8 cellular contexts compared by ENCODE assay signal in genomic region chr1:218460367-218460766, GRCh38.
DNase-seq lines count a peak whose midpoint lies in the region; ATAC-seq, FAIRE-seq and TF ChIP-seq lines count a peak whose summit lies in the region.

No MANE protein-coding gene starts in this region.

- H3K4me1 ChIP-seq in pancreas: peaks cover 0 to 3% (median 0%) of the 10 kb centered on the region in 3 donors

- peaks cover 0 to 2% (median 0%) of the 10 kb centered on the region in 6 donors for H3K9me3 Mint-ChIP-seq in immature natural killer cell

- no peaks in the 10 kb centered on the region for H3K9me3 ChIP-seq in pancreas

- WGBS in pancreas, 2 donors: 21 to 30% methylated on average over 3 of the region's 3 CpGs

- H3K27ac ChIP-seq in pancreas: peak overlapping the region in 2 of 4 donors; percentile 31 to 57

- H3K4me1 Mint-ChIP-seq in immature natural killer cell: no peaks in the 10 kb centered on the region

- H3K27me3 Mint-ChIP-seq in immature natural killer cell (ENCODE audit: low read depth in 3 of 3): peaks cover 0 to 3% (median 1%) of the 10 kb centered on the region in 3 donors

- TF ChIP-seq CTCF in fibroblast of the aortic adventitia (IDR thresholded peaks at IDR 0.05; ENCODE audit: insufficient read depth, low read length): no peak
- TF ChIP-seq CTCF in pancreas (IDR thresholded peaks at IDR 0.05): no peak

- H3K4me3 ChIP-seq in fibroblast of the aortic adventitia (ENCODE audit: low read depth, low read length) (no peak overlapping the region), pancreas (no peak overlapping the region)

- ATAC-seq in pancreas (peak in 3 of 4 donors; percentile 29 to 56 (median 42)), HG03108 (IDR thresholded peaks at IDR 0.05; ENCODE audit: unreplicated experiment) (no peak), HG03571 (IDR thresholded peaks at IDR 0.05; ENCODE audit: unreplicated experiment) (no peak)

- no peaks in the 10 kb centered on the region for H3K36me3 ChIP-seq in pancreas

- H3K36me3 Mint-ChIP-seq in immature natural killer cell: no peaks in the 10 kb centered on the region

- H3K27ac Mint-ChIP-seq in immature natural killer cell: no peak overlapping the region

- intact Hi-C loops in pancreas (cut with DNase I): no loop called here

- H3K27me3 ChIP-seq in pancreas: no peaks in the 10 kb centered on the region

- H3K4me3 Mint-ChIP-seq in immature natural killer cell: no peak overlapping the region

- FAIRE-seq in pancreas (lab: Jason Lieb, UNC): no peak

- DNase-seq in ELF-1 (ENCODE audit: low read depth, low spot score): peak; percentile 66
- peak; percentile 88 for DNase-seq in RPMI7951 (ENCODE audit: low read depth)
- DNase-seq in fibroblast of the aortic adventitia (ENCODE audit: low read depth): peak; percentile 67
- DNase-seq in pancreas: no peak
- DNase-seq in immature natural killer cell: no peak
- DNase-seq in stimulated activated CD4-positive, alpha-beta T cell treated with anti-CD3 and anti-CD28 coated beads, Interleukin-4, amount 100 ng/mL, for 4 hours: no peak

Comparison
In these comparisons a context has a peak if more than half of its experiments do, and no peak if none do; other contexts are left out.
1. DNase-seq: peak in ELF-1 (single experiment), RPMI7951 (single experiment) and fibroblast of the aortic adventitia (single experiment); none in pancreas (0 of 6), immature natural killer cell (0 of 3) and stimulated activated CD4-positive, alpha-beta T cell treated with anti-CD3 and anti-CD28 coated beads, Interleukin-4, amount 100 ng/mL, for 4 hours (0 of 2).
2. ATAC-seq: peak in pancreas (3 of 4); none in HG03108 (single experiment) and HG03571 (single experiment).